8 cellular contexts compared by ENCODE assay signal in genomic region chr11:6757373-6757967, GRCh38. TPM values are rescaled to one million over a fixed set of nuclear protein-coding genes. Genes with fewer than 3 reads are reported as not detected.
DNase-seq lines count a peak whose midpoint lies in the region; TF ChIP-seq lines count a peak whose summit lies in the region.
"Had no signal": no experiment of that assay in that cellular context is flagged by ENCODE, and none has a peak within 500 bp of the region (broad histone marks: within the 10 kb centered on the region; RNA-seq: fewer than 3 reads in every experiment).

No MANE protein-coding gene starts in this region.

- no peak overlapping the region for H2BK15ac ChIP-seq in mesendoderm (replicated peaks; ENCODE audit: low read depth)

- H3K4ac ChIP-seq in mesendoderm (ENCODE audit: low read depth, low read length), result no peak overlapping the region

- no peak overlapping the region for H2BK5ac ChIP-seq in mesendoderm (ENCODE audit: low read length)

- no peak overlapping the region for H3K18ac ChIP-seq in mesendoderm (ENCODE audit: low read length)

- no peak overlapping the region for H3K4me3 Mint-ChIP-seq in activated CD4-positive, alpha-beta T cell treated with anti-CD3 and anti-CD28 coated beads, Interleukin-2, amount 10 ng/mL, durations not matched to agents 24 days and 14 days

- no peak overlapping the region for H2AK5ac ChIP-seq in mesendoderm (ENCODE audit: low read length)

- H3K79me2 ChIP-seq in mesendoderm (ENCODE audit: control insufficient read depth, insufficient read depth, low read length), result no peaks in the 10 kb centered on the region

- H2BK120ac ChIP-seq in mesendoderm (ENCODE audit: low read depth, low read length), result no peak overlapping the region

- H4K8ac ChIP-seq in mesendoderm (ENCODE audit: low read depth, low read length), result no peak overlapping the region

- no peak overlapping the region for H4K5ac ChIP-seq in mesendoderm (ENCODE audit: low read length)

- no peaks in the 10 kb centered on the region for H3K79me1 ChIP-seq in mesendoderm (ENCODE audit: low read length)

- no peak overlapping the region for H3K9ac ChIP-seq in mesendoderm (ENCODE audit: low read length)

- H3K27ac Mint-ChIP-seq in activated CD4-positive, alpha-beta T cell treated with anti-CD3 and anti-CD28 coated beads, Interleukin-2, amount 10 ng/mL, durations not matched to agents 24 days and 14 days, result no peak overlapping the region

- H3K27me3 ChIP-seq in GM06990 (replicated peaks; ENCODE audit: control insufficient read depth, insufficient read depth, low read length) (no peaks in the 10 kb centered on the region), H7 (ENCODE audit: control insufficient read depth, insufficient read depth, low read length) (no peaks in the 10 kb centered on the region), mesendoderm (ENCODE audit: insufficient read depth, low read length, poor library complexity) (no peaks in the 10 kb centered on the region)
- H3K27me3 ChIP-seq in effector memory CD4-positive, alpha-beta T cell (replicated peaks; ENCODE audit: control insufficient read depth, insufficient read depth, low read length, poor library complexity, severe bottlenecking), result no peaks in the 10 kb centered on the region

- no peak overlapping the region for H3K56ac ChIP-seq in mesendoderm (ENCODE audit: low read length)

- H3K4me3 ChIP-seq in GM06990 (replicated peaks; ENCODE audit: low read depth, low read length) (no peak overlapping the region), H7 (ENCODE audit: insufficient read depth, low read depth, low read length) (no peak overlapping the region), mesendoderm (ENCODE audit: low read length) (no peak overlapping the region)
- H3K4me3 ChIP-seq in effector memory CD4-positive, alpha-beta T cell (ENCODE audit: insufficient read depth, low read depth, low read length, poor library complexity, severe bottlenecking), result no peak overlapping the region

- no peaks in the 10 kb centered on the region for H3K9me3 ChIP-seq in effector memory CD4-positive, alpha-beta T cell (ENCODE audit: control insufficient read depth, low read length)

- H3K4me2 ChIP-seq in mesendoderm (ENCODE audit: low read length), result no peak overlapping the region

- H3K36me3 ChIP-seq in GM06990 (ENCODE audit: control insufficient read depth, insufficient read depth, low read length) (no peaks in the 10 kb centered on the region), H7 (replicated peaks; ENCODE audit: control insufficient read depth, insufficient read depth, low read length) (no peaks in the 10 kb centered on the region), mesendoderm (ENCODE audit: control insufficient read depth, insufficient read depth, low read length) (no peaks in the 10 kb centered on the region)
- no peaks in the 10 kb centered on the region for H3K36me3 ChIP-seq in effector memory CD4-positive, alpha-beta T cell (ENCODE audit: control insufficient read depth, insufficient read depth, low read length)

- WGBS in mesendoderm (ENCODE audit: extremely low coverage, insufficient coverage, low lambda C conversion rate), result no CpG with 5 or more reads among the region's 2 CpGs

- intact Hi-C loops in activated CD4-positive, alpha-beta T cell treated with anti-CD3 and anti-CD28 coated beads, Interleukin-2, amount 10 ng/mL, durations not matched to agents 24 days and 14 days (cut with micrococcal nuclease), result loop anchor here (1.0 to 5.0 kb wide), 3 partner anchors 19 to 225 kb away; no protein-coding TSS in a partner anchor

- peak; percentile 76 for TF ChIP-seq CTCF in GM06990 (IDR thresholded peaks at IDR 0.05; ENCODE audit: insufficient read depth, low read length, poor library complexity, severe bottlenecking)

- H3K23ac ChIP-seq in mesendoderm (ENCODE audit: low read length), result no peak overlapping the region

- H3K9me3 Mint-ChIP-seq in activated CD4-positive, alpha-beta T cell treated with anti-CD3 and anti-CD28 coated beads, Interleukin-2, amount 10 ng/mL, durations not matched to agents 24 days and 14 days, result peaks cover 2% of the 10 kb centered on the region

- no peak overlapping the region for H3K27ac ChIP-seq in effector memory CD4-positive, alpha-beta T cell (ENCODE audit: insufficient read depth, low read length, poor library complexity, severe bottlenecking)
- no peak overlapping the region for H3K27ac ChIP-seq in mesendoderm (ENCODE audit: low read depth, low read length)

- no peak for DNase-seq in GM06990 (ENCODE audit: extremely low read depth, insufficient read length)
- DNase-seq in H7, result peak; percentile 26
- DNase-seq in NCI-H146 (lab: John Stamatoyannopoulos, UW), result peak; percentile 27
- DNase-seq in activated CD4-positive, alpha-beta T cell treated with anti-CD3 and anti-CD28 coated beads, Interleukin-2, amount 10 ng/mL, durations not matched to agents 24 days and 14 days, result peak; percentile 88
- DNase-seq in effector memory CD4-positive, alpha-beta T cell, result peak; percentile 16 to 30 (median 29)
- DNase-seq in mesendoderm, result peak; percentile 73
- DNase-seq in stimulated activated naive CD4-positive, alpha-beta T cell treated with Interleukin-2 at 50 U/mL for 16 hours (lab: John Stamatoyannopoulos, UW), result peak; percentile 39

- H3K4me1 Mint-ChIP-seq in activated CD4-positive, alpha-beta T cell treated with anti-CD3 and anti-CD28 coated beads, Interleukin-2, amount 10 ng/mL, durations not matched to agents 24 days and 14 days, result peaks cover 9% of the 10 kb centered on the region

- no peaks in the 10 kb centered on the region for H3K36me3 Mint-ChIP-seq in activated CD4-positive, alpha-beta T cell treated with anti-CD3 and anti-CD28 coated beads, Interleukin-2, amount 10 ng/mL, durations not matched to agents 24 days and 14 days (ENCODE audit: low read depth)

- peaks cover 15% of the 10 kb centered on the region for H3K27me3 Mint-ChIP-seq in activated CD4-positive, alpha-beta T cell treated with anti-CD3 and anti-CD28 coated beads, Interleukin-2, amount 10 ng/mL, durations not matched to agents 24 days and 14 days

- no peaks in the 10 kb centered on the region for H3K4me1 ChIP-seq in effector memory CD4-positive, alpha-beta T cell (ENCODE audit: control insufficient read depth, insufficient read depth, low read length, poor library complexity, severe bottlenecking)
- H3K4me1 ChIP-seq in mesendoderm (ENCODE audit: control insufficient read depth, low read depth, low read length), result no peaks in the 10 kb centered on the region

RNA-seq across cellular contexts. Expression of gene OR2AG2, which starts 14.3 kb away (rescaled TPM):
- 0.07 TPM in 2 replicates for total RNA-seq in H7 (2014; rRNA removed; shearing (Covaris generic))
- 0.62 and 0.70 TPM in 2 replicates for total RNA-seq in activated CD4-positive, alpha-beta T cell treated with anti-CD3 and anti-CD28 coated beads, Interleukin-2, amount 10 ng/mL, durations not matched to agents 24 days and 14 days
- 0.28 TPM for polyA plus RNA-seq in mesendoderm (2013, experiment 1 of 2)
- 0.49 TPM for polyA plus RNA-seq in mesendoderm (2013, experiment 2 of 2)
- total RNA-seq: lower leg skin had no signal

RNA-seq across cellular contexts. Expression of gene OR2AG1, which starts 25.4 kb away (rescaled TPM):
- not detected in 2 replicates for total RNA-seq in H7 (2014; rRNA removed; shearing (Covaris generic))
- not detected in 2 replicates for total RNA-seq in activated CD4-positive, alpha-beta T cell treated with anti-CD3 and anti-CD28 coated beads, Interleukin-2, amount 10 ng/mL, durations not matched to agents 24 days and 14 days
- not detected for polyA plus RNA-seq in mesendoderm (2013, experiment 1 of 2)
- polyA plus RNA-seq in mesendoderm (2013, experiment 2 of 2), result not detected
- total RNA-seq: lower leg skin had no signal

RNA-seq across cellular contexts. Expression of gene OR6A2, which starts 42.0 kb away (rescaled TPM):
- total RNA-seq in H7 (2014; rRNA removed; shearing (Covaris generic)), result 0.04 and 0.07 TPM in 2 replicates
- 0.35 and 0.50 TPM in 2 replicates for total RNA-seq in activated CD4-positive, alpha-beta T cell treated with anti-CD3 and anti-CD28 coated beads, Interleukin-2, amount 10 ng/mL, durations not matched to agents 24 days and 14 days
- not detected for polyA plus RNA-seq in mesendoderm (2013, experiment 1 of 2)
- not detected for polyA plus RNA-seq in mesendoderm (2013, experiment 2 of 2)
- total RNA-seq: lower leg skin had no signal
